In genomic region chr1:203638914-203639313, GRCh38 we compare ENCODE assay signal across 9 cellular contexts. TPM values are rescaled to one million over a fixed set of nuclear protein-coding genes. Genes with fewer than 3 reads are reported as not detected.
A peak's percentile ranks its signal among the peaks of the same experiment; 100 is the strongest.
DNase-seq lines count a peak whose midpoint lies in the region; ATAC-seq lines count a peak whose summit lies in the region.
"Had no signal": no experiment of that assay in that cellular context is flagged by ENCODE, and none has a peak within 500 bp of the region (broad histone marks: within the 10 kb centered on the region; RNA-seq: fewer than 3 reads in every experiment).

No MANE protein-coding gene starts in this region.

- no peak overlapping the region for H3K27ac ChIP-seq in neuronal stem cell (replicated peaks; ENCODE audit: low read length)

- H3K4me1 Mint-ChIP-seq in T-helper 2 cell treated with Interferon-gamma antibody and Interleukin-4, amounts not matched to agents 5 μg/mL and 100 μg/mL, for 36 hours (ENCODE audit: low read depth): peaks cover 41% of the 10 kb centered on the region
- H3K4me1 Mint-ChIP-seq in T-cell: peaks cover 57 to 84% (median 82%) of the 10 kb centered on the region in 3 donors
- peaks cover 35% of the 10 kb centered on the region for H3K4me1 Mint-ChIP-seq in stimulated activated naive CD8-positive, alpha-beta T cell treated with anti-CD3 and anti-CD28 coated beads, Interleukin-15, amount 100 ng/mL, for 72 hours

- no peak overlapping the region for H3K9ac ChIP-seq in neuronal stem cell (ENCODE audit: low read depth, low read length, poor library complexity)

- H4K8ac ChIP-seq in neuronal stem cell (ENCODE audit: low read depth, low read length): no peak overlapping the region

- no peak overlapping the region for H4K91ac ChIP-seq in neuronal stem cell (ENCODE audit: low read depth, low read length, poor library complexity)

- no peak overlapping the region for H2AFZ ChIP-seq in neuronal stem cell (ENCODE audit: low read length)

- POLR2A ChIA-PET in T-cell (lab: Charles Lee): interaction anchor here in 1 of 2 donors (1.3 kb wide), 1 partner anchor 9 kb away, joined by 3 read pairs; no protein-coding TSS in a partner anchor

- DNase-seq in T-helper 2 cell treated with Interferon-gamma antibody and Interleukin-4, amounts not matched to agents 5 μg/mL and 100 μg/mL, for 36 hours (ENCODE audit: low spot score): no peak
- DNase-seq in T-helper 2 cell (no peak), T-cell (no peak), left cardiac atrium (peak; percentile 42), cerebellum (ENCODE audit: low spot score) (no peak), neuronal stem cell (ENCODE audit: low spot score) (no peak), HuH-7 (ENCODE audit: low spot score) (no peak)
- DNase-seq in stimulated activated naive CD8-positive, alpha-beta T cell treated with anti-CD3 and anti-CD28 coated beads, Interleukin-15, amount 100 ng/mL, for 72 hours: no peak
- DNase-seq: NCI-H2081 treated with DMSO at 0.1 percent for 48 hours had no signal

- no peaks in the 10 kb centered on the region for H3K36me3 ChIP-seq in neuronal stem cell (replicated peaks in 1 of 2; ENCODE audit: control insufficient read depth in 2 of 2, insufficient read depth in 2 of 2, low read length in 2 of 2)

- no peak overlapping the region for H3K4me3 ChIP-seq in neuronal stem cell (ENCODE audit: low read length in 2 of 2)

- H3K9me3 ChIP-seq in neuronal stem cell (replicated peaks in 1 of 2; ENCODE audit: control insufficient read depth in 2 of 2, insufficient read depth in 1 of 2, low read depth in 1 of 2, low read length in 2 of 2): no peaks in the 10 kb centered on the region

- peaks cover 51% of the 10 kb centered on the region for H3K36me3 Mint-ChIP-seq in T-helper 2 cell treated with Interferon-gamma antibody and Interleukin-4, amounts not matched to agents 5 μg/mL and 100 μg/mL, for 36 hours (ENCODE audit: low read depth)
- H3K36me3 Mint-ChIP-seq in T-cell: peaks cover 27% of the 10 kb centered on the region

- peak overlapping the region; percentile 12 for H3K27ac Mint-ChIP-seq in T-helper 2 cell treated with Interferon-gamma antibody and Interleukin-4, amounts not matched to agents 5 μg/mL and 100 μg/mL, for 36 hours
- peak overlapping the region; percentile 85 for H3K27ac Mint-ChIP-seq in T-cell
- no peak overlapping the region for H3K27ac Mint-ChIP-seq in stimulated activated naive CD8-positive, alpha-beta T cell treated with anti-CD3 and anti-CD28 coated beads, Interleukin-15, amount 100 ng/mL, for 72 hours

- ATAC-seq in T-cell (replicated peaks in 1 of 4): peak in 3 of 4 experiments; percentile 49 to 58 (median 58)
- ATAC-seq in left cardiac atrium: peak; percentile 29 to 66
- ATAC-seq in stimulated activated naive CD8-positive, alpha-beta T cell treated with anti-CD3 and anti-CD28 coated beads, Interleukin-15, amount 100 ng/mL, for 72 hours: peak; percentile 33

- no peak overlapping the region for H2BK5ac ChIP-seq in neuronal stem cell (ENCODE audit: low read length)

- H3K4me1 ChIP-seq in neuronal stem cell (ENCODE audit: control insufficient read depth in 2 of 2, insufficient read depth in 1 of 2, low read depth in 1 of 2, low read length in 2 of 2): peaks cover 0 to 9% of the 10 kb centered on the region in 2 donors

- H2BK15ac ChIP-seq in neuronal stem cell (ENCODE audit: low read length): no peak overlapping the region

- peak overlapping the region; percentile 44 for H3K4me3 Mint-ChIP-seq in T-helper 2 cell treated with Interferon-gamma antibody and Interleukin-4, amounts not matched to agents 5 μg/mL and 100 μg/mL, for 36 hours
- peak overlapping the region in 2 of 3 donors; percentile 35 to 62 for H3K4me3 Mint-ChIP-seq in T-cell
- H3K4me3 Mint-ChIP-seq in stimulated activated naive CD8-positive, alpha-beta T cell treated with anti-CD3 and anti-CD28 coated beads, Interleukin-15, amount 100 ng/mL, for 72 hours: no peak overlapping the region

- no peak overlapping the region for H3K18ac ChIP-seq in neuronal stem cell (ENCODE audit: low read length)

- no peak overlapping the region for H2BK12ac ChIP-seq in neuronal stem cell (ENCODE audit: low read length)

- H3K4ac ChIP-seq in neuronal stem cell (ENCODE audit: low read length): no peak overlapping the region

- H2BK120ac ChIP-seq in neuronal stem cell (ENCODE audit: low read depth, low read length): no peak overlapping the region

- CTCF ChIA-PET in T-cell (lab: Charles Lee): interaction anchor here in 1 of 2 donors (1.1 kb wide), 1 partner anchor 12 kb away, joined by 3 read pairs; the partner anchor contains the start of gene ATP2B4

- H3K79me1 ChIP-seq in neuronal stem cell (ENCODE audit: low read depth, low read length): peaks cover 6% of the 10 kb centered on the region

- H3K14ac ChIP-seq in neuronal stem cell (ENCODE audit: low read length): no peak overlapping the region

- no peak overlapping the region for H3K4me2 ChIP-seq in neuronal stem cell (ENCODE audit: insufficient read depth, low read length, poor library complexity, severe bottlenecking)

- no peak overlapping the region for H3K23ac ChIP-seq in neuronal stem cell (ENCODE audit: low read depth, low read length, poor library complexity)

- no peaks in the 10 kb centered on the region for H3K27me3 ChIP-seq in neuronal stem cell (ENCODE audit: control insufficient read depth in 3 of 3, insufficient read depth in 3 of 3, low read depth in 1 of 3, low read length in 3 of 3)

- intact Hi-C loops in left cardiac atrium (cut with DNase I): no loop called here

- H3K9me3 Mint-ChIP-seq in T-helper 2 cell treated with Interferon-gamma antibody and Interleukin-4, amounts not matched to agents 5 μg/mL and 100 μg/mL, for 36 hours: no peaks in the 10 kb centered on the region
- H3K9me3 Mint-ChIP-seq in T-cell: no peaks in the 10 kb centered on the region
- no peaks in the 10 kb centered on the region for H3K9me3 Mint-ChIP-seq in stimulated activated naive CD8-positive, alpha-beta T cell treated with anti-CD3 and anti-CD28 coated beads, Interleukin-15, amount 100 ng/mL, for 72 hours

- no CpG with 5 or more reads among the region's 6 CpGs for WGBS in neuronal stem cell (ENCODE audit: extremely low coverage in 2 of 2, insufficient read length in 2 of 2, insufficient replicate concordance in 1 of 2), 2 donors

- no peaks in the 10 kb centered on the region for H3K27me3 Mint-ChIP-seq in T-helper 2 cell treated with Interferon-gamma antibody and Interleukin-4, amounts not matched to agents 5 μg/mL and 100 μg/mL, for 36 hours (ENCODE audit: low read depth)
- H3K27me3 Mint-ChIP-seq in T-cell: no peaks in the 10 kb centered on the region
- no peaks in the 10 kb centered on the region for H3K27me3 Mint-ChIP-seq in stimulated activated naive CD8-positive, alpha-beta T cell treated with anti-CD3 and anti-CD28 coated beads, Interleukin-15, amount 100 ng/mL, for 72 hours

- H2AK5ac ChIP-seq in neuronal stem cell (ENCODE audit: low read depth, low read length): no peak overlapping the region

RNA-seq across cellular contexts. Expression of gene ATP2B4, which starts 12.3 kb away (rescaled TPM):
- total RNA-seq in T-cell: 10 to 100 TPM; 45.5 to 93.1 (median 84.9) TPM
- total RNA-seq in left cardiac atrium: 100 to 1,000 TPM in 1 of 2 donors, 10 to 100 TPM in 1; 81.4 to 102 TPM
- 53.0 TPM for total RNA-seq in cerebellum
- 22.6 TPM for polyA plus RNA-seq in neuronal stem cell (2013, experiment 1 of 2)
- 22.2 TPM for polyA plus RNA-seq in neuronal stem cell (2013, experiment 2 of 2)

Comparison
In these comparisons a context has a peak if more than half of its experiments do, and no peak if none do; other contexts are left out.
1. H3K27ac Mint-ChIP-seq: peak in T-helper 2 cell treated with Interferon-gamma antibody and Interleukin-4, amounts not matched to agents 5 μg/mL and 100 μg/mL, for 36 hours (single experiment) and T-cell (2 of 2); none in stimulated activated naive CD8-positive, alpha-beta T cell treated with anti-CD3 and anti-CD28 coated beads, Interleukin-15, amount 100 ng/mL, for 72 hours (0 of 2).
2. H3K4me3 Mint-ChIP-seq: peak in T-helper 2 cell treated with Interferon-gamma antibody and Interleukin-4, amounts not matched to agents 5 μg/mL and 100 μg/mL, for 36 hours (single experiment) and T-cell (2 of 3); none in stimulated activated naive CD8-positive, alpha-beta T cell treated with anti-CD3 and anti-CD28 coated beads, Interleukin-15, amount 100 ng/mL, for 72 hours (0 of 2).
3. Peak in every context shown above with its lines, with median percentiles within 50 percentile points of each other: ATAC-seq.